14 cellular contexts compared by ENCODE assay signal in the genomic region with DNA sequence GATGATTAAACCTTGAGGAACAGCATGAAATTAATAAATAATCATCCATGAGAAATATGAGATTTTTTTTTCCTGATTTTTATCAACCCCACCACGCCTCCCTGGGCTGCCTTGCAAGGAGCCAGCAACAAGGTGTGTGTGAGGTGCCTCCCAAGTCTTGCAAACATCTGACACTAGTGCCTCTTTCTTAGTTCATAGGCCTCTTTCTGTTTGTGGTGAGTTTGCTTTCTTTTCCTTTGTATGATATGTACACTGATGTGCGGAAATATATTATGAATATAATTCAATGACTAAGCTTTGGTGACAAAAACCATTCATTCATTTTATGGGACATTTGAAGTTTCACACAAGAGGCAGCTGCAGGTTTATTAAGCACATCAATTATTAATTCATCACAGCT.
DNase-seq lines count a peak whose midpoint lies in the region; ATAC-seq lines count a peak whose summit lies in the region.
"Had no signal": no experiment of that assay in that cellular context is flagged by ENCODE, and none has a peak within 500 bp of the region (broad histone marks: within the 10 kb centered on the region; RNA-seq: fewer than 3 reads in every experiment).

No MANE protein-coding gene starts in this region.

- no peak for ATAC-seq in stimulated activated effector memory CD8-positive, alpha-beta T cell treated with anti-CD3 and anti-CD28 coated beads, Interleukin-12 subunit alpha, Interleukin-12 subunit beta, amount 100 ng/mL, for 72 hours
- ATAC-seq: Panc1 had no signal

- peaks cover 17% of the 10 kb centered on the region for H3K4me1 Mint-ChIP-seq in T-helper 1 cell treated with Interleukin-12 subunit alpha and Interleukin-12 subunit beta and Interleukin-4 antibody, amounts not matched to agents 30 μg/mL and 1 μg/mL, for 36 hours (ENCODE audit: low read depth)
- peaks cover 27% of the 10 kb centered on the region for H3K4me1 Mint-ChIP-seq in activated naive CD4-positive, alpha-beta T cell treated with anti-CD3 and anti-CD28 coated beads, Interleukin-2, amount 10 ng/mL, durations not matched to agents 7 days and 5 days
- peaks cover 17% of the 10 kb centered on the region for H3K4me1 Mint-ChIP-seq in activated naive CD8-positive, alpha-beta T cell treated with anti-CD3 and anti-CD28 coated beads for 36 hours
- peaks cover 4% of the 10 kb centered on the region for H3K4me1 Mint-ChIP-seq in stimulated activated effector memory CD8-positive, alpha-beta T cell treated with anti-CD3 and anti-CD28 coated beads, Interleukin-12 subunit alpha, Interleukin-12 subunit beta, amount 100 ng/mL, for 72 hours

- H3K27me3 Mint-ChIP-seq in T-helper 1 cell treated with Interleukin-12 subunit alpha and Interleukin-12 subunit beta and Interleukin-4 antibody, amounts not matched to agents 30 μg/mL and 1 μg/mL, for 36 hours (ENCODE audit: low read depth) = peaks cover 11% of the 10 kb centered on the region
- peaks cover 5% of the 10 kb centered on the region for H3K27me3 Mint-ChIP-seq in activated naive CD4-positive, alpha-beta T cell treated with anti-CD3 and anti-CD28 coated beads, Interleukin-2, amount 10 ng/mL, durations not matched to agents 7 days and 5 days
- H3K27me3 Mint-ChIP-seq in activated naive CD8-positive, alpha-beta T cell treated with anti-CD3 and anti-CD28 coated beads for 36 hours = no peaks in the 10 kb centered on the region

- CTCF ChIA-PET in activated naive CD4-positive, alpha-beta T cell treated with anti-CD3 and anti-CD28 coated beads, Interleukin-2, amount 10 ng/mL, durations not matched to agents 7 days and 5 days (lab: Charles Lee) = interaction anchor here (1.8 kb wide), 1 partner anchor 9 kb away, joined by 4 read pairs; no protein-coding TSS in a partner anchor

- H3K9me3 Mint-ChIP-seq in T-helper 1 cell treated with Interleukin-12 subunit alpha and Interleukin-12 subunit beta and Interleukin-4 antibody, amounts not matched to agents 30 μg/mL and 1 μg/mL, for 36 hours = peaks cover 6% of the 10 kb centered on the region
- H3K9me3 Mint-ChIP-seq in activated naive CD4-positive, alpha-beta T cell treated with anti-CD3 and anti-CD28 coated beads, Interleukin-2, amount 10 ng/mL, durations not matched to agents 7 days and 5 days = peaks cover 14% of the 10 kb centered on the region
- no peaks in the 10 kb centered on the region for H3K9me3 Mint-ChIP-seq in activated naive CD8-positive, alpha-beta T cell treated with anti-CD3 and anti-CD28 coated beads for 36 hours
- no peaks in the 10 kb centered on the region for H3K9me3 Mint-ChIP-seq in stimulated activated effector memory CD8-positive, alpha-beta T cell treated with anti-CD3 and anti-CD28 coated beads, Interleukin-12 subunit alpha, Interleukin-12 subunit beta, amount 100 ng/mL, for 72 hours
- H3K9me3 Mint-ChIP-seq: H9 had no signal

- H3K36me3 Mint-ChIP-seq in T-helper 1 cell treated with Interleukin-12 subunit alpha and Interleukin-12 subunit beta and Interleukin-4 antibody, amounts not matched to agents 30 μg/mL and 1 μg/mL, for 36 hours (ENCODE audit: low read depth) = no peaks in the 10 kb centered on the region
- H3K36me3 Mint-ChIP-seq in activated naive CD4-positive, alpha-beta T cell treated with anti-CD3 and anti-CD28 coated beads, Interleukin-2, amount 10 ng/mL, durations not matched to agents 7 days and 5 days = peaks cover 13% of the 10 kb centered on the region
- peaks cover 2% of the 10 kb centered on the region for H3K36me3 Mint-ChIP-seq in activated naive CD8-positive, alpha-beta T cell treated with anti-CD3 and anti-CD28 coated beads for 36 hours
- H3K36me3 Mint-ChIP-seq in stimulated activated effector memory CD8-positive, alpha-beta T cell treated with anti-CD3 and anti-CD28 coated beads, Interleukin-12 subunit alpha, Interleukin-12 subunit beta, amount 100 ng/mL, for 72 hours = no peaks in the 10 kb centered on the region

- peak overlapping the region; percentile 53 for H3K27ac Mint-ChIP-seq in T-helper 1 cell treated with Interleukin-12 subunit alpha and Interleukin-12 subunit beta and Interleukin-4 antibody, amounts not matched to agents 30 μg/mL and 1 μg/mL, for 36 hours
- H3K27ac Mint-ChIP-seq in activated naive CD4-positive, alpha-beta T cell treated with anti-CD3 and anti-CD28 coated beads, Interleukin-2, amount 10 ng/mL, durations not matched to agents 7 days and 5 days = peak overlapping the region; percentile 93
- peak overlapping the region; percentile 72 for H3K27ac Mint-ChIP-seq in activated naive CD8-positive, alpha-beta T cell treated with anti-CD3 and anti-CD28 coated beads for 36 hours
- no peak overlapping the region for H3K27ac Mint-ChIP-seq in stimulated activated effector memory CD8-positive, alpha-beta T cell treated with anti-CD3 and anti-CD28 coated beads, Interleukin-12 subunit alpha, Interleukin-12 subunit beta, amount 100 ng/mL, for 72 hours
- H3K27ac Mint-ChIP-seq: H9 had no signal

- DNase-seq in T-helper 1 cell (no peak), hepatic stellate cell (ENCODE audit: low spot score) (no peak), LoVo (ENCODE audit: low spot score) (no peak)
- no peak for DNase-seq in activated naive CD4-positive, alpha-beta T cell treated with anti-CD3 and anti-CD28 coated beads, Interleukin-2, amount 10 ng/mL, durations not matched to agents 7 days and 5 days
- no peak for DNase-seq in activated naive CD4-positive, alpha-beta T cell (lab: John Stamatoyannopoulos, UW)
- no peak for DNase-seq in activated naive CD8-positive, alpha-beta T cell treated with anti-CD3 and anti-CD28 coated beads for 36 hours
- no peak for DNase-seq in stimulated activated effector memory CD8-positive, alpha-beta T cell treated with anti-CD3 and anti-CD28 coated beads, Interleukin-12 subunit alpha, Interleukin-12 subunit beta, amount 100 ng/mL, for 72 hours (ENCODE audit: low spot score in 2 of 2)
- DNase-seq: Karpas-422, NCI-H1930, NCI-H774, Right ventricle myocardium superior had no signal

- H3K4me3 Mint-ChIP-seq in T-helper 1 cell treated with Interleukin-12 subunit alpha and Interleukin-12 subunit beta and Interleukin-4 antibody, amounts not matched to agents 30 μg/mL and 1 μg/mL, for 36 hours = no peak overlapping the region
- no peak overlapping the region for H3K4me3 Mint-ChIP-seq in activated naive CD4-positive, alpha-beta T cell treated with anti-CD3 and anti-CD28 coated beads, Interleukin-2, amount 10 ng/mL, durations not matched to agents 7 days and 5 days
- no peak overlapping the region for H3K4me3 Mint-ChIP-seq in activated naive CD8-positive, alpha-beta T cell treated with anti-CD3 and anti-CD28 coated beads for 36 hours
- H3K4me3 Mint-ChIP-seq in stimulated activated effector memory CD8-positive, alpha-beta T cell treated with anti-CD3 and anti-CD28 coated beads, Interleukin-12 subunit alpha, Interleukin-12 subunit beta, amount 100 ng/mL, for 72 hours = no peak overlapping the region
- H3K4me3 Mint-ChIP-seq: H9 had no signal
